In the genomic region with DNA sequence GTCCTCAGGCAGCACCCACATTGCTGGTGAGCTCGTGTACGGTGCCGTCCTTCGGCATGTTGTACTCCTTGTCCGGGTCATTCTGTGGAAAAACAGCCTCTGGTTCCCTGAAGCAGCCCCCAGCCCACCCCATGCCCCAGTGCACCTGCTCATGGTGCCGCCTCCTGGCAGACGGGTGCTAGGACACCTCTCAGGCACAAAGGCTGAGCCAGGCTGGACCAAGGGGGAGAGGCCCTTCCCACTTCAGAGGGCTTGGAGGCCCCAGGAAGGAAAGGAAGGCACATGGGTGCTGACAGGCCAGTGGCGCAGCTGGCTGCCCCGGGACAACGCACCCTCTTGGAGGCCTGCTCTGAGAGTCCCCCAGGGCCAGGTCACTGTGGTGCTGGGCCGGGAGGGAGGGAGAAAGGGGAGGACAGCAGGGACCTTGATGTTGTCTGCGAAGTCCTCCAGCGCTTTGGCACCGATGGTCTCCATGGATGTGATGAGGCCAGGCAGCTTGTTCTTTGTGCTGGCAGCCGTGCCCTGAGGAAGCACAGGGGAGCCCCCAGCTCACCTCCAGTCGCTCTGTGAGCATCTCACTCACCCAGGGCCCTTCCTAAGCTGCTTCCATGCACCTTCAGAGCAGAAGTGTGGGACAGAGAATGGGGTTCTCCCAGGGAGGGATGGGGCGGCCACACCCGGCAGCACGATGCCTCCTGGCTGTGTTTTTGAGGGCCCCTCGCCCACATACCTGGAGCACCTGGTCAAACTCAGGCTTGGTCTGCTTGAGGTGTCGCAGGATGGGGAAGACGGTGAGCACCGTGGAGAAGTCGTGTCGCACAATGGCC, we compare ENCODE assay signal across 19 cellular contexts. TPM values are rescaled to one million over a fixed set of nuclear protein-coding genes. Genes with fewer than 3 reads are reported as not detected.
A peak's percentile ranks its signal among the peaks of the same experiment; 100 is the strongest.
DNase-seq lines count a peak whose midpoint lies in the region; ATAC-seq and TF ChIP-seq lines count a peak whose summit lies in the region.
"Had no signal": no experiment of that assay in that cellular context is flagged by ENCODE, and none has a peak within 500 bp of the region (broad histone marks: within the 10 kb centered on the region; RNA-seq: fewer than 3 reads in every experiment).

No MANE protein-coding gene starts in this region.

- H3K4me3 Mint-ChIP-seq in Caco-2 (ENCODE audit: unreplicated experiment) (no peak overlapping the region), nephron progenitor cell (no peak overlapping the region)
- H3K4me3 Mint-ChIP-seq: naive thymus-derived CD4-positive, alpha-beta T cell had no signal

- CTCF ChIA-PET in Caco-2 (lab: Charles Lee): interaction anchor here (1.4 kb wide), 1 partner anchor 65 kb away, joined by 3 read pairs; no protein-coding TSS in a partner anchor
- CTCF ChIA-PET in PC-9 (lab: Charles Lee): no interaction called here

- intact Hi-C loops in Caco-2 (cut with micrococcal nuclease; ENCODE audit: unreplicated experiment): no loop called here
- intact Hi-C loops in PC-9 (cut with micrococcal nuclease; ENCODE audit: unreplicated experiment): no loop called here
- intact Hi-C loops in left ventricle myocardium inferior (cut with micrococcal nuclease): no loop called here

- H3K4me2 ChIP-seq in PC-9: no peak overlapping the region
- H3K4me2 ChIP-seq: BLaER1 treated with 17β-estradiol and CSF1 and Interleukin-3, amounts not matched to agents 10 nM and 100 nM had no signal

- POLR2A ChIA-PET in Caco-2 (lab: Charles Lee) (no interaction called here), PC-9 (lab: Charles Lee; ENCODE audit: unreplicated experiment) (interaction anchor here (0.7 kb wide), 2 partner anchors 139 to 315 kb away, joined by 3 read pairs; no protein-coding TSS in a partner anchor)

- H3K4me1 Mint-ChIP-seq in Caco-2 (ENCODE audit: low read depth, unreplicated experiment): no peaks in the 10 kb centered on the region
- peaks cover 9% of the 10 kb centered on the region for H3K4me1 Mint-ChIP-seq in nephron progenitor cell

- peaks cover 6% of the 10 kb centered on the region for H3K36me3 ChIP-seq in Caco-2 (ENCODE audit: control insufficient read depth, insufficient read depth, low read length)
- peaks cover 99% of the 10 kb centered on the region for H3K36me3 ChIP-seq in WERI-Rb-1
- H3K36me3 ChIP-seq in PC-9 (ENCODE audit: low read depth): no peaks in the 10 kb centered on the region
- H3K36me3 ChIP-seq in left ventricle myocardium inferior: peaks cover 96% of the 10 kb centered on the region

- no peaks in the 10 kb centered on the region for H3K9me3 ChIP-seq in Caco-2
- no peaks in the 10 kb centered on the region for H3K9me3 ChIP-seq in WERI-Rb-1 (ENCODE audit: severe bottlenecking)
- H3K9me3 ChIP-seq in PC-9 (ENCODE audit: insufficient read depth, low read depth): no peaks in the 10 kb centered on the region
- no peaks in the 10 kb centered on the region for H3K9me3 ChIP-seq in left ventricle myocardium inferior (replicated peaks)
- H3K9me3 ChIP-seq: BLaER1 treated with 17β-estradiol and CSF1 and Interleukin-3, amounts not matched to agents 10 nM and 100 nM had no signal

- no peak overlapping the region for H3K4me3 ChIP-seq in Caco-2 (ENCODE audit: low read depth, low read length)
- no peak overlapping the region for H3K4me3 ChIP-seq in WERI-Rb-1 (ENCODE audit: low read depth, low read length)
- no peak overlapping the region for H3K4me3 ChIP-seq in PC-9
- no peak overlapping the region for H3K4me3 ChIP-seq in left ventricle myocardium inferior
- H3K4me3 ChIP-seq: BLaER1 treated with 17β-estradiol and CSF1 and Interleukin-3, amounts not matched to agents 10 nM and 100 nM had no signal

- peak in 1 of 2 experiments; percentile 45 for DNase-seq in Caco-2
- peak; percentile 6 for DNase-seq in H4 (ENCODE audit: low spot score)
- peak; percentile 63 for DNase-seq in WERI-Rb-1
- peak; percentile 32 for DNase-seq in nephron progenitor cell
- no peak for DNase-seq in activated naive CD4-positive, alpha-beta T cell treated with Interleukin-2 at 50 U/mL for 16 hours
- DNase-seq in PC-9: no peak
- no peak for DNase-seq in left ventricle myocardium inferior
- DNase-seq: activated CD4-positive, CD25-positive, alpha-beta regulatory T cell; activated effector memory CD4-positive, alpha-beta T cell treated with Interleukin-2 at 50 U/mL for 16 hours; anterior cingulate cortex; naive thymus-derived CD4-positive, alpha-beta T cell; NCI-H187 treated with DMSO at 0.1 percent for 48 hours; T-helper 1 cell had no signal

- no peak for ATAC-seq in GM19328 (IDR thresholded peaks at IDR 0.05; ENCODE audit: unreplicated experiment)
- ATAC-seq: naive thymus-derived CD4-positive, alpha-beta T cell had no signal

- H3K9me2 ChIP-seq in PC-9 (ENCODE audit: insufficient read depth): no peaks in the 10 kb centered on the region

- BruUV-seq in Caco-2 (replicated peaks; lab: Mats Ljungman, UMichigan): no TSS peak
- BruUV-seq in PC-9 (replicated peaks; lab: Mats Ljungman, UMichigan): no TSS peak

- H3F3A ChIP-seq in PC-9 (ENCODE audit: insufficient read depth, low read depth): no peaks in the 10 kb centered on the region

- peak; percentile 36 to 43 for TF ChIP-seq CTCF in Caco-2 (IDR thresholded peaks at IDR 0.05; ENCODE audit: insufficient read depth in 1 of 2, low read depth in 1 of 2, low read length in 1 of 2, severe bottlenecking in 1 of 2, unreplicated experiment in 1 of 2)
- peak; percentile 61 for TF ChIP-seq CTCF in WERI-Rb-1 (IDR thresholded peaks at IDR 0.05; ENCODE audit: low read depth, low read length)
- no peak for TF ChIP-seq CTCF in nephron progenitor cell (IDR thresholded peaks at IDR 0.05)
- no peak for TF ChIP-seq CTCF in PC-9 (conservative IDR thresholded peaks at IDR 0.05)
- no peak for TF ChIP-seq CTCF in left ventricle myocardium inferior (IDR thresholded peaks at IDR 0.05; ENCODE audit: borderline replicate concordance)

- no peaks in the 10 kb centered on the region for H3K9me3 Mint-ChIP-seq in Caco-2 (ENCODE audit: unreplicated experiment)
- H3K9me3 Mint-ChIP-seq in nephron progenitor cell: no peaks in the 10 kb centered on the region

- H3K27me3 Mint-ChIP-seq in Caco-2 (ENCODE audit: insufficient read depth, unreplicated experiment) (no peaks in the 10 kb centered on the region), nephron progenitor cell (ENCODE audit: low read depth, poor library complexity) (no peaks in the 10 kb centered on the region)
- H3K27me3 Mint-ChIP-seq: naive thymus-derived CD4-positive, alpha-beta T cell had no signal

- no peaks in the 10 kb centered on the region for H4K20me1 ChIP-seq in PC-9 (ENCODE audit: insufficient read depth)

- H2AFZ ChIP-seq in PC-9: no peak overlapping the region

- H3K27ac Mint-ChIP-seq in Caco-2 (ENCODE audit: unreplicated experiment) (no peak overlapping the region), nephron progenitor cell (no peak overlapping the region)
- H3K27ac Mint-ChIP-seq: naive thymus-derived CD4-positive, alpha-beta T cell had no signal

- H3K27me3 ChIP-seq in Caco-2 (replicated peaks; ENCODE audit: control insufficient read depth, insufficient read depth, low read length): no peaks in the 10 kb centered on the region
- H3K27me3 ChIP-seq in WERI-Rb-1 (ENCODE audit: insufficient read depth, low read depth, severe bottlenecking): no peaks in the 10 kb centered on the region
- H3K27me3 ChIP-seq in PC-9 (ENCODE audit: insufficient read depth, low read depth): no peaks in the 10 kb centered on the region
- no peaks in the 10 kb centered on the region for H3K27me3 ChIP-seq in left ventricle myocardium inferior (ENCODE audit: low read depth)
- H3K27me3 ChIP-seq: BLaER1 treated with 17β-estradiol and CSF1 and Interleukin-3, amounts not matched to agents 10 nM and 100 nM had no signal

- H3K27ac ChIP-seq in WERI-Rb-1 (no peak overlapping the region), PC-9 (no peak overlapping the region), left ventricle myocardium inferior (replicated peaks) (no peak overlapping the region)
- H3K27ac ChIP-seq: BLaER1 treated with 17β-estradiol and CSF1 and Interleukin-3, amounts not matched to agents 10 nM and 100 nM; RWPE1 had no signal

- no peaks in the 10 kb centered on the region for H3K79me2 ChIP-seq in PC-9 (ENCODE audit: low read depth)

- H3K36me3 Mint-ChIP-seq in Caco-2 (ENCODE audit: insufficient read depth, unreplicated experiment): peaks cover 51% of the 10 kb centered on the region
- H3K36me3 Mint-ChIP-seq in nephron progenitor cell (ENCODE audit: low read depth): peaks cover 26% of the 10 kb centered on the region

- H3K4me1 ChIP-seq in Caco-2 (no peaks in the 10 kb centered on the region), PC-9 (replicated peaks; ENCODE audit: insufficient read depth) (no peaks in the 10 kb centered on the region), left ventricle myocardium inferior (peaks cover 9% of the 10 kb centered on the region)

RNA-seq across cellular contexts. Expression of a gene that starts 9.3 kb away (rescaled TPM):
- 0.34 TPM in 1 of 2 replicates, not detected in the other for total RNA-seq in Caco-2 (2022)
- total RNA-seq in H4 (2014; rRNA removed; shearing (Covaris generic)): not detected in 2 replicates
- not detected in 2 replicates for total RNA-seq in PC-9 (2021)
- total RNA-seq in left ventricle myocardium inferior: not detected
- total RNA-seq: Daoy, lung microvascular endothelial cell had no signal

RNA-seq across cellular contexts. Expression of a gene that starts 13.7 kb away (rescaled TPM):
- total RNA-seq in Caco-2 (2022): 0.50 and 0.79 TPM in 2 replicates
- total RNA-seq in H4 (2014; rRNA removed; shearing (Covaris generic)): 0.14 TPM in 1 of 2 replicates, not detected in the other
- 2.8 and 3.0 TPM in 2 replicates for total RNA-seq in PC-9 (2021)
- total RNA-seq in left ventricle myocardium inferior: not detected
- total RNA-seq: Daoy had no signal

RNA-seq across cellular contexts. Expression of a gene that starts 15.3 kb away (rescaled TPM):
- total RNA-seq in Caco-2 (2022): 205 TPM in 2 replicates
- 51.4 and 51.5 TPM in 2 replicates for total RNA-seq in H4 (2014; rRNA removed; shearing (Covaris generic))
- total RNA-seq in PC-9 (2021): 118 and 131 TPM in 2 replicates
- total RNA-seq in left ventricle myocardium inferior: 81.1 TPM

RNA-seq across cellular contexts. Expression of a gene that starts 15.9 kb away (rescaled TPM):
- total RNA-seq in Caco-2 (2022) (105 and 113 TPM in 2 replicates), PC-9 (2021) (69.7 and 91.7 TPM in 2 replicates), left ventricle myocardium inferior (57.4 TPM)
- 37.3 and 39.7 TPM in 2 replicates for total RNA-seq in H4 (2014; rRNA removed; shearing (Covaris generic))

RNA-seq across cellular contexts. Expression of a gene that starts 52.8 kb away (rescaled TPM):
- total RNA-seq in Caco-2 (2022) (7.0 and 10.7 TPM in 2 replicates), PC-9 (2021) (12.5 and 23.7 TPM in 2 replicates), left ventricle myocardium inferior (not detected)
- not detected in 2 replicates for total RNA-seq in H4 (2014; rRNA removed; shearing (Covaris generic))
- total RNA-seq: Daoy, lung microvascular endothelial cell, M059J had no signal

Comparison
In these comparisons a context has a peak if more than half of its experiments do, and no peak if none do; other contexts are left out.
1. DNase-seq: peak in H4 (single experiment), WERI-Rb-1 (single experiment) and nephron progenitor cell (single experiment); none in activated naive CD4-positive, alpha-beta T cell treated with Interleukin-2 at 50 U/mL for 16 hours (single experiment), PC-9 (0 of 2) and left ventricle myocardium inferior (single experiment).
2. CTCF ChIP-seq: peak in Caco-2 (2 of 2) and WERI-Rb-1 (single experiment); none in nephron progenitor cell (single experiment), PC-9 (single experiment) and left ventricle myocardium inferior (single experiment).